11 cellular contexts compared by ENCODE assay signal in the genomic region with DNA sequence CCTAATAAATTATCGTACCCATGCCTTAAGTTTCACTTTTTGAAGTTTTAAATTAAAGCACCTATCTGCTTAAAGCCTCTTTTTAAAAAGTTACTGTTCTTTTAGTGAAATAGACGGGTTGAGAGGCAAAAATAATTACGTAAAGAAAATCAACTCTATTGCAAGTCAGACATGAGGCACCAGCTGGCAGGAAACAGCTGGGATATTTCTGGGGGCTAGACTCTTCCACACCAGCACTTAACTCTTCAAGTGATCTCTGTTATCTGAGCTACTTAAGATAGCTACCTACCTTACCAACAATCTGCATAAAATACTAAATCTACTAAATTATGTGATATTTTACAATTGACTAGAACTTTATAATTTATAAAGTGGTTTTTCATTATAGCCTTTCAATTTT. TPM values are rescaled to one million over a fixed set of nuclear protein-coding genes. Genes with fewer than 3 reads are reported as not detected.
A peak's percentile ranks its signal among the peaks of the same experiment; 100 is the strongest.
DNase-seq lines count a peak whose midpoint lies in the region; ATAC-seq, FAIRE-seq and TF ChIP-seq lines count a peak whose summit lies in the region.
"Had no signal": no experiment of that assay in that cellular context is flagged by ENCODE, and none has a peak within 500 bp of the region (broad histone marks: within the 10 kb centered on the region; RNA-seq: fewer than 3 reads in every experiment).

No MANE protein-coding gene starts in this region.

- no peak for DNase-seq in activated T-cell treated with anti-CD3 and anti-CD28 coated beads, Interleukin-2, amount 50 U/mL, for 72 hours
- DNase-seq in activated T-cell treated with anti-CD3 and anti-CD28 coated beads, Interleukin-2, amount 50 U/mL, for 48 hours: no peak
- DNase-seq in T-helper 17 cell (no peak), right atrium auricular region (ENCODE audit: low spot score) (no peak), stomach (no peak), DMS114 treated with DMSO at 0.1 percent for 48 hours (lab: John Stamatoyannopoulos, UW; ENCODE audit: unreplicated experiment) (no peak), GM12892 (ENCODE audit: insufficient read length) (no peak)
- DNase-seq in stimulated activated CD4-positive, alpha-beta T cell treated with anti-CD3 and anti-CD28 coated beads, Interleukin-2, amount 100 ng/mL, for 24 hours: no peak
- DNase-seq: activated CD8-positive, alpha-beta memory T cell treated with anti-CD3 and anti-CD28 coated beads, Interleukin-2, amount 50 U/mL, for 48 hours had no signal

- H3K27me3 ChIP-seq in right atrium auricular region (no peaks in the 10 kb centered on the region), stomach (no peaks in the 10 kb centered on the region)

- 35 to 66% (median 62%) methylated on average over 3 of the region's 3 CpGs for WGBS in stomach, 5 donors

- intact Hi-C loops in stomach (cut with DNase I; ENCODE audit: low total_unique reads): no loop called here

- H3K9me3 Mint-ChIP-seq in activated T-cell treated with anti-CD3 and anti-CD28 coated beads, Interleukin-2, amount 50 U/mL, for 72 hours: no peaks in the 10 kb centered on the region

- TF ChIP-seq POLR2A in stomach (IDR thresholded peaks at IDR 0.05) (no peak), GM12892 (IDR thresholded peaks at IDR 0.05; ENCODE audit: low read depth, low read length) (no peak)

- peaks cover 66% of the 10 kb centered on the region for H3K4me1 Mint-ChIP-seq in activated T-cell treated with anti-CD3 and anti-CD28 coated beads, Interleukin-2, amount 50 U/mL, for 72 hours (ENCODE audit: low read depth)
- H3K4me1 Mint-ChIP-seq in T-helper 17 cell: peaks cover 49% of the 10 kb centered on the region

- no peak for ATAC-seq in activated T-cell treated with anti-CD3 and anti-CD28 coated beads, Interleukin-2, amount 50 U/mL, for 72 hours (replicated peaks in 1 of 2)
- no peak for ATAC-seq in T-helper 17 cell

- peak overlapping the region; percentile 32 to 47 for H3K4me3 Mint-ChIP-seq in activated T-cell treated with anti-CD3 and anti-CD28 coated beads, Interleukin-2, amount 50 U/mL, for 72 hours
- H3K4me3 Mint-ChIP-seq in T-helper 17 cell: no peak overlapping the region

- H3K27ac Mint-ChIP-seq in activated T-cell treated with anti-CD3 and anti-CD28 coated beads, Interleukin-2, amount 50 U/mL, for 72 hours: peak overlapping the region; percentile 8
- peak overlapping the region; percentile 84 for H3K27ac Mint-ChIP-seq in T-helper 17 cell

- no peaks in the 10 kb centered on the region for H3K27me3 Mint-ChIP-seq in activated T-cell treated with anti-CD3 and anti-CD28 coated beads, Interleukin-2, amount 50 U/mL, for 72 hours (ENCODE audit: low read depth)
- no peaks in the 10 kb centered on the region for H3K27me3 Mint-ChIP-seq in T-helper 17 cell

- H3K4me3 ChIP-seq in right atrium auricular region: peak overlapping the region in 1 of 2 donors; percentile 31
- peak overlapping the region in 1 of 4 donors; percentile 2 for H3K4me3 ChIP-seq in stomach

- H3K27ac ChIP-seq in right atrium auricular region: peak overlapping the region; percentile 81 to 86
- H3K27ac ChIP-seq in stomach: peak overlapping the region in 3 of 5 donors; percentile 46 to 54 (median 50)

- peaks cover 0 to 4% of the 10 kb centered on the region in 2 donors for H3K36me3 Mint-ChIP-seq in activated T-cell treated with anti-CD3 and anti-CD28 coated beads, Interleukin-2, amount 50 U/mL, for 72 hours (ENCODE audit: insufficient read depth in 2 of 2)
- peaks cover 2% of the 10 kb centered on the region for H3K36me3 Mint-ChIP-seq in T-helper 17 cell (ENCODE audit: low read depth)

- no peaks in the 10 kb centered on the region for H3K9me3 ChIP-seq in T-helper 17 cell (ENCODE audit: control insufficient read depth, low read length, poor library complexity, severe bottlenecking)
- no peaks in the 10 kb centered on the region for H3K9me3 ChIP-seq in right atrium auricular region
- H3K9me3 ChIP-seq in stomach: no peaks in the 10 kb centered on the region

- FAIRE-seq in GM12892 (lab: Jason Lieb, UNC): no peak

- no peak for TF ChIP-seq EP300 in stomach (IDR thresholded peaks at IDR 0.05)

- peaks cover 0 to 42% of the 10 kb centered on the region in 2 donors for H3K4me1 ChIP-seq in right atrium auricular region
- H3K4me1 ChIP-seq in stomach: peaks cover 12 to 42% (median 25%) of the 10 kb centered on the region in 4 donors

- H3K36me3 ChIP-seq in right atrium auricular region (peaks cover 7% of the 10 kb centered on the region), stomach (peaks cover 0 to 7% (median 2%) of the 10 kb centered on the region in 4 donors)

- no peak for TF ChIP-seq CTCF in right atrium auricular region (IDR thresholded peaks at IDR 0.05)
- TF ChIP-seq CTCF in stomach (IDR thresholded peaks at IDR 0.05): no peak

RNA-seq across cellular contexts. Expression of gene GBF1, which starts 35.8 kb away (rescaled TPM):
- total RNA-seq in activated T-cell treated with anti-CD3 and anti-CD28 coated beads, Interleukin-2, amount 50 U/mL, for 72 hours: 10 to 100 TPM; 44.2 to 47.6 TPM
- total RNA-seq in T-helper 17 cell (10 to 100 TPM; 42.8 to 44.6 TPM), right atrium auricular region (10 to 100 TPM; 38.5 to 38.9 TPM), stomach (10 to 100 TPM; 21.7 to 47.3 (median 35.8) TPM)
- polyA plus RNA-seq in stomach: 1 to 10 TPM; 5.7 to 8.0 (median 7.9) TPM
- 14.1 TPM for polyA plus RNA-seq in GM12892 (2012; ENCODE audit: missing spikeins)

RNA-seq across cellular contexts. Expression of gene PITX3, which starts 39.8 kb away (rescaled TPM):
- total RNA-seq in activated T-cell treated with anti-CD3 and anti-CD28 coated beads, Interleukin-2, amount 50 U/mL, for 72 hours: under 1 TPM; 0.24 to 0.28 TPM
- total RNA-seq in T-helper 17 cell (not detected), right atrium auricular region (under 1 TPM; 0.28 to 0.96 TPM), stomach (not detected)
- not detected for polyA plus RNA-seq in stomach
- not detected for polyA plus RNA-seq in GM12892 (2012; ENCODE audit: missing spikeins)
- total RNA-seq: cerebellum, HT1080 had no signal

RNA-seq across cellular contexts. Expression of gene ELOVL3, which starts 55.0 kb away (rescaled TPM):
- under 1 TPM in 1 of 2 donors, not detected in 1; 0.24 TPM for total RNA-seq in activated T-cell treated with anti-CD3 and anti-CD28 coated beads, Interleukin-2, amount 50 U/mL, for 72 hours
- total RNA-seq in T-helper 17 cell: not detected
- total RNA-seq in right atrium auricular region: under 1 TPM in 1 of 2 donors, not detected in 1; 0.39 TPM
- total RNA-seq in stomach: not detected
- under 1 TPM in 2 of 3 donors, not detected in 1; 0.20 to 0.31 TPM for polyA plus RNA-seq in stomach
- 0.19 TPM for polyA plus RNA-seq in GM12892 (2012; ENCODE audit: missing spikeins)
- total RNA-seq: HT1080 had no signal
